Comparison of ENCODE assay signal across 9 cellular contexts in the genomic region with DNA sequence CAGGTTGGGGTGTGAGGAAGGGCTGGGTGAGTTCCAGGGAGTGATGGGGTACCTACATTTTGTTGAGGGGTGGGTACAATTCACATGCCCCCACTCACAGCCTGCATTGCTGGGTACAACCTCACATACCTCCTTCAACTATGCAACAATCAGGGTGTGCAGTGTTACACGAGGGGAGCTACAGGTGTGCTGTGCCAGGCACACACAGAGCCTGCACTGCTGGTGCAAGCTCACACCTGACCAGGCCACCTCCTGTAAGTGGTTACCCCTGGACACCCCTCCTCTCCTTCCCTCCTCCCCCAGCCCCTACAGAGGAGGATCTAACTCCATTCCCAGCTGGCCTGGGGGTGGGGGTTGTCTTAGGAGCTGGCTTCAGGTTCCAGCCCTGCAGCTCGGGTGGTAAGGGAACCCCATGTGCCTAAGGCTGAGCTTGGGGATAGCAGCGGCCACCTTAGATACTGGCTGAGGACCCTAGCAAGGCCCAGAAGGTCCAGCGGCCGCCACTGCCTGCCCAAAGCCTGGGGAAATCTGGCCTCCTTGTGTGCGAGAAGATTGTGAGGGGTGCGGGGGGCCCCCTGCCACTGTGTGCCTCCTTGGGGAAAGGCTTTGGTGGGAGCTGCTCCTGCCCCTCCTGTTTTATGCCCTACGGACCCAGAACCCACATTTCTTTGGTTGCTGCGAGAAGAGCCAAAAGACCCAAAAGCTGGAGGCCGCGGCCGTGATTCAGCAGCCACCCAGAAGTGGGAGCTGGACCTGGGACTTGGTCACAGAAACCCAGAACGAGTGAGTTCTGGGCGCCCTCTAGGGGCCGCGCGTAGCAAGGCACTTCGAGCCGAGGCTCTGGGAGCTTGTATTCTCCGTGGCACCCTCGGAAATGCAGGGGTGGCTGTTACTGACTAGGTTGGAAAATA. TPM values are rescaled to one million over a fixed set of nuclear protein-coding genes. Genes with fewer than 3 reads are reported as not detected.
DNase-seq lines count a peak whose midpoint lies in the region; ATAC-seq and TF ChIP-seq lines count a peak whose summit lies in the region.
"Had no signal": no experiment of that assay in that cellular context is flagged by ENCODE, and none has a peak within 500 bp of the region (broad histone marks: within the 10 kb centered on the region; RNA-seq: fewer than 3 reads in every experiment).

No MANE protein-coding gene starts in this region.

- DNase-seq in GM06990 (ENCODE audit: extremely low read depth, insufficient read length) (peak; percentile 78), NOMO-1 (lab: John Stamatoyannopoulos, UW; ENCODE audit: unreplicated experiment in 2 of 2) (peak; percentile 52 to 64), mesenteric fat pad (ENCODE audit: low spot score) (peak; percentile 91)
- DNase-seq in activated CD8-positive, alpha-beta memory T cell treated with anti-CD3 and anti-CD28 coated beads for 1 hour (ENCODE audit: extremely low read depth in 1 of 2, low read depth in 1 of 2), result peak; percentile 42 to 68
- peak; percentile 71 for DNase-seq in effector CD8-positive, alpha-beta T cell (lab: John Stamatoyannopoulos, UW)
- DNase-seq in stimulated activated CD8-positive, alpha-beta memory T cell treated with anti-CD3 and anti-CD28 coated beads, Interleukin-15, amount 100 ng/mL, for 48 hours (ENCODE audit: low read depth in 2 of 2), result peak; percentile 67 to 69

- H3K4me3 ChIP-seq in GM06990 (replicated peaks; ENCODE audit: low read depth, low read length), result no peak overlapping the region

- peak; percentile 55 for ATAC-seq in HG03571 (IDR thresholded peaks at IDR 0.05; ENCODE audit: unreplicated experiment)
- ATAC-seq in HG03432 (IDR thresholded peaks at IDR 0.05; ENCODE audit: unreplicated experiment), result no peak

- peak; percentile 96 for TF ChIP-seq CTCF in GM06990 (IDR thresholded peaks at IDR 0.05; ENCODE audit: insufficient read depth, low read length, poor library complexity, severe bottlenecking)

- no peaks in the 10 kb centered on the region for H3K36me3 ChIP-seq in GM06990 (ENCODE audit: control insufficient read depth, insufficient read depth, low read length)

- H3K27me3 ChIP-seq in GM06990 (replicated peaks; ENCODE audit: control insufficient read depth, insufficient read depth, low read length), result peaks cover 2% of the 10 kb centered on the region

RNA-seq across cellular contexts. Expression of a gene that starts 10.8 kb away (rescaled TPM):
- total RNA-seq in mesenteric fat pad, result not detected
- total RNA-seq: mononuclear cell had no signal
